Comparison of ENCODE assay signal across 1 cellular context in genomic region chr19:44740351-44740824, GRCh38.
TF ChIP-seq lines count a peak whose summit lies in the region.

No MANE protein-coding gene starts in this region.

TF ChIP-seq in HepG2, 621 proteins besides CTCF, POLR2A, EP300 and RAD21 (continued from another document):
- TF ChIP-seq, protein P1, sequence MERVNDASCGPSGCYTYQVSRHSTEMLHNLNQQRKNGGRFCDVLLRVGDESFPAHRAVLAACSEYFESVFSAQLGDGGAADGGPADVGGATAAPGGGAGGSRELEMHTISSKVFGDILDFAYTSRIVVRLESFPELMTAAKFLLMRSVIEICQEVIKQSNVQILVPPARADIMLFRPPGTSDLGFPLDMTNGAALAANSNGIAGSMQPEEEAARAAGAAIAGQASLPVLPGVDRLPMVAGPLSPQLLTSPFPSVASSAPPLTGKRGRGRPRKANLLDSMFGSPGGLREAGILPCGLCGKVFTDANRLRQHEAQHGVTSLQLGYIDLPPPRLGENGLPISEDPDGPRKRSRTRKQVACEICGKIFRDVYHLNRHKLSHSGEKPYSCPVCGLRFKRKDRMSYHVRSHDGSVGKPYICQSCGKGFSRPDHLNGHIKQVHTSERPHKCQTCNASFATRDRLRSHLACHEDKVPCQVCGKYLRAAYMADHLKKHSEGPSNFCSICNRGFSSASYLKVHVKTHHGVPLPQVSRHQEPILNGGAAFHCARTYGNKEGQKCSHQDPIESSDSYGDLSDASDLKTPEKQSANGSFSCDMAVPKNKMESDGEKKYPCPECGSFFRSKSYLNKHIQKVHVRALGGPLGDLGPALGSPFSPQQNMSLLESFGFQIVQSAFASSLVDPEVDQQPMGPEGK (CRISPR knock-in tag; IDR thresholded peaks at IDR 0.05), result peak; percentile 77
- TF ChIP-seq ZNF563 (CRISPR knock-in tag; IDR thresholded peaks at IDR 0.05), result no peak
- no peak for TF ChIP-seq ZNF335 (CRISPR knock-in tag; IDR thresholded peaks at IDR 0.05)
- peak; percentile 78 for TF ChIP-seq HIC2 (CRISPR knock-in tag; IDR thresholded peaks at IDR 0.05; ENCODE audit: low read depth)
- TF ChIP-seq CBX2 (IDR thresholded peaks at IDR 0.05; ENCODE audit: low read depth, low read length), result no peak
- TF ChIP-seq CBX2 (CRISPR knock-in tag; IDR thresholded peaks at IDR 0.05; ENCODE audit: low read depth), result no peak
- TF ChIP-seq RFX5 (IDR thresholded peaks at IDR 0.05; ENCODE audit: low read depth, low read length), result no peak
- peak; percentile 96 for TF ChIP-seq ZMYM3 (CRISPR knock-in tag; IDR thresholded peaks at IDR 0.05)
- TF ChIP-seq KDM3A (CRISPR knock-in tag; IDR thresholded peaks at IDR 0.05; ENCODE audit: low read depth), result 0 out of 2 replicates have a peak, but pooled peaks have one; percentile 30
- no peak for TF ChIP-seq ZBED4 (CRISPR knock-in tag; IDR thresholded peaks at IDR 0.05; ENCODE audit: borderline replicate concordance)
- TF ChIP-seq KLF13 (CRISPR knock-in tag; IDR thresholded peaks at IDR 0.05), result no peak
- TF ChIP-seq CCAR2 (optimal IDR thresholded peaks at IDR 0.05; ENCODE audit: low read depth, low read length), result no peak
